8 cellular contexts compared by ENCODE assay signal in genomic region chr16:30615358-30616076, GRCh38. TPM values are rescaled to one million over a fixed set of nuclear protein-coding genes. Genes with fewer than 3 reads are reported as not detected.
DNase-seq lines count a peak whose midpoint lies in the region; FAIRE-seq and TF ChIP-seq lines count a peak whose summit lies in the region.

No MANE protein-coding gene starts in this region.

- no peak for FAIRE-seq in frontal cortex (lab: Jason Lieb, UNC)

- peak; percentile 57 to 63 for DNase-seq in AML-193 (lab: John Stamatoyannopoulos, UW)
- DNase-seq in HFFc6: no peak
- peak; percentile 75 for DNase-seq in SK-N-DZ (ENCODE audit: low spot score)
- DNase-seq in activated naive CD4-positive, alpha-beta T cell treated with anti-CD3 and anti-CD28 coated beads for 36 hours: peak; percentile 91
- peak; percentile 21 for DNase-seq in iris pigment epithelial cell (ENCODE audit: low read depth)
- DNase-seq in stimulated activated CD8-positive, alpha-beta memory T cell treated with anti-CD3 and anti-CD28 coated beads, Interleukin-15, amount 100 ng/mL, for 1 hour (ENCODE audit: low read depth): peak; percentile 39
- DNase-seq in DMS153 treated with DMSO at 0.1 percent for 48 hours (lab: John Stamatoyannopoulos, UW; ENCODE audit: unreplicated experiment): no peak
- DNase-seq in frontal cortex (ENCODE audit: low spot score in 2 of 2): no peak

- H3K4me3 Mint-ChIP-seq in HFFc6: no peak overlapping the region
- no peak overlapping the region for H3K4me3 Mint-ChIP-seq in activated naive CD4-positive, alpha-beta T cell treated with anti-CD3 and anti-CD28 coated beads for 36 hours

- peak; percentile 78 for TF ChIP-seq CTCF in HFFc6 (IDR thresholded peaks at IDR 0.05)

- no peak overlapping the region for H3K27ac Mint-ChIP-seq in HFFc6
- no peak overlapping the region for H3K27ac Mint-ChIP-seq in activated naive CD4-positive, alpha-beta T cell treated with anti-CD3 and anti-CD28 coated beads for 36 hours

- intact Hi-C loops in activated naive CD4-positive, alpha-beta T cell treated with anti-CD3 and anti-CD28 coated beads for 36 hours (cut with micrococcal nuclease): loop anchor here (1.0 kb wide), 1 partner anchor 185 kb away; the partner anchor contains the start of gene DCTPP1

- H3K27me3 Mint-ChIP-seq in HFFc6 (ENCODE audit: insufficient read depth): no peaks in the 10 kb centered on the region; the same call in 1 of the 2 replicates
- no peaks in the 10 kb centered on the region for H3K27me3 Mint-ChIP-seq in activated naive CD4-positive, alpha-beta T cell treated with anti-CD3 and anti-CD28 coated beads for 36 hours (ENCODE audit: low read depth)

- peaks cover 21% of the 10 kb centered on the region for H3K4me1 Mint-ChIP-seq in HFFc6 (ENCODE audit: low read depth)
- H3K4me1 Mint-ChIP-seq in activated naive CD4-positive, alpha-beta T cell treated with anti-CD3 and anti-CD28 coated beads for 36 hours (ENCODE audit: low read depth): peaks cover 3% of the 10 kb centered on the region

- H3K9me3 Mint-ChIP-seq in HFFc6: peaks cover 6% of the 10 kb centered on the region; the same call in 1 of the 2 replicates
- no peaks in the 10 kb centered on the region for H3K9me3 Mint-ChIP-seq in activated naive CD4-positive, alpha-beta T cell treated with anti-CD3 and anti-CD28 coated beads for 36 hours

- CTCF ChIA-PET in activated naive CD4-positive, alpha-beta T cell treated with anti-CD3 and anti-CD28 coated beads for 36 hours (lab: Charles Lee): interaction anchor here (0.6 to 4.8 kb wide), 33 partner anchors 12 to 247 kb away, joined by 3 to 51 read pairs (median 4); partner anchors contain the start of genes DCTPP1, PRR14, ZNF764 and ZNF785

- H3K36me3 Mint-ChIP-seq in HFFc6 (ENCODE audit: low read depth): peaks cover 7% of the 10 kb centered on the region
- no peaks in the 10 kb centered on the region for H3K36me3 Mint-ChIP-seq in activated naive CD4-positive, alpha-beta T cell treated with anti-CD3 and anti-CD28 coated beads for 36 hours (ENCODE audit: low read depth)

RNA-seq across cellular contexts. Expression of gene ZNF689, which starts 5.3 kb away (rescaled TPM):
- 1 to 10 TPM; 6.9 to 8.7 (median 7.5) TPM for total RNA-seq in HFFc6 (2021; fragmentation: NEBNext Ultra II Directional; extraction: Animal tissue kit (Norgen Biotek cat#: 25700))
- 17.3 and 17.5 TPM in 2 replicates for polyA plus RNA-seq in SK-N-DZ (2014; cell fraction: cytosol; rRNA removed)
- polyA plus RNA-seq in SK-N-DZ (2014; cell fraction: nucleus; rRNA removed): 13.5 and 17.8 TPM in 2 replicates
- 10 to 100 TPM; 10.7 to 11.5 TPM for total RNA-seq in activated naive CD4-positive, alpha-beta T cell treated with anti-CD3 and anti-CD28 coated beads for 36 hours
- total RNA-seq in frontal cortex: 9.0 TPM

RNA-seq across cellular contexts. Expression of gene ZNF785, which starts 30.0 kb away (rescaled TPM):
- 10 to 100 TPM in 3 of 6 experiments, 1 to 10 TPM in 3; 7.3 to 12.2 (median 10.1) TPM for total RNA-seq in HFFc6 (2021; fragmentation: NEBNext Ultra II Directional; extraction: Animal tissue kit (Norgen Biotek cat#: 25700))
- 8.6 and 15.4 TPM in 2 replicates for polyA plus RNA-seq in SK-N-DZ (2014; cell fraction: cytosol; rRNA removed)
- polyA plus RNA-seq in SK-N-DZ (2014; cell fraction: nucleus; rRNA removed): 12.8 and 18.5 TPM in 2 replicates
- total RNA-seq in activated naive CD4-positive, alpha-beta T cell treated with anti-CD3 and anti-CD28 coated beads for 36 hours: 10 to 100 TPM; 11.9 to 13.2 TPM
- total RNA-seq in frontal cortex: 18.3 TPM

RNA-seq across cellular contexts. Expression of gene PRR14, which starts 35.2 kb away (rescaled TPM):
- 10 to 100 TPM; 26.8 to 34.6 (median 29.8) TPM for total RNA-seq in HFFc6 (2021; fragmentation: NEBNext Ultra II Directional; extraction: Animal tissue kit (Norgen Biotek cat#: 25700))
- 11.3 and 11.7 TPM in 2 replicates for polyA plus RNA-seq in SK-N-DZ (2014; cell fraction: cytosol; rRNA removed)
- polyA plus RNA-seq in SK-N-DZ (2014; cell fraction: nucleus; rRNA removed): 57.9 and 107 TPM in 2 replicates
- 10 to 100 TPM; 50.6 to 52.4 TPM for total RNA-seq in activated naive CD4-positive, alpha-beta T cell treated with anti-CD3 and anti-CD28 coated beads for 36 hours
- 7.3 TPM for total RNA-seq in frontal cortex

RNA-seq across cellular contexts. Expression of gene FBRS, which starts 42.7 kb away (rescaled TPM):
- 10 to 100 TPM; 54.1 to 72.1 (median 64.5) TPM for total RNA-seq in HFFc6 (2021; fragmentation: NEBNext Ultra II Directional; extraction: Animal tissue kit (Norgen Biotek cat#: 25700))
- polyA plus RNA-seq in SK-N-DZ (2014; cell fraction: cytosol; rRNA removed): 21.6 and 21.9 TPM in 2 replicates
- polyA plus RNA-seq in SK-N-DZ (2014; cell fraction: nucleus; rRNA removed): 38.3 and 53.2 TPM in 2 replicates
- 10 to 100 TPM; 83.8 to 84.8 TPM for total RNA-seq in activated naive CD4-positive, alpha-beta T cell treated with anti-CD3 and anti-CD28 coated beads for 36 hours
- 8.2 TPM for total RNA-seq in frontal cortex

RNA-seq across cellular contexts. Expression of gene ZNF688, which starts 44.0 kb away (rescaled TPM):
- total RNA-seq in HFFc6 (2021; fragmentation: NEBNext Ultra II Directional; extraction: Animal tissue kit (Norgen Biotek cat#: 25700)): 10 to 100 TPM in 1 of 6 experiments, 1 to 10 TPM in 5; 5.9 to 10.4 (median 7.6) TPM
- polyA plus RNA-seq in SK-N-DZ (2014; cell fraction: cytosol; rRNA removed): 13.2 and 13.5 TPM in 2 replicates
- 18.9 and 19.3 TPM in 2 replicates for polyA plus RNA-seq in SK-N-DZ (2014; cell fraction: nucleus; rRNA removed)
- 1 to 10 TPM; 3.7 to 3.9 TPM for total RNA-seq in activated naive CD4-positive, alpha-beta T cell treated with anti-CD3 and anti-CD28 coated beads for 36 hours
- 7.3 TPM for total RNA-seq in frontal cortex

Comparison
In these comparisons a context has a peak if more than half of its experiments do, and no peak if none do; other contexts are left out.
1. DNase-seq: peak in AML-193 (2 of 2), SK-N-DZ (single experiment), activated naive CD4-positive, alpha-beta T cell treated with anti-CD3 and anti-CD28 coated beads for 36 hours (single experiment), iris pigment epithelial cell (single experiment) and stimulated activated CD8-positive, alpha-beta memory T cell treated with anti-CD3 and anti-CD28 coated beads, Interleukin-15, amount 100 ng/mL, for 1 hour (single experiment); none in HFFc6 (single experiment), DMS153 treated with DMSO at 0.1 percent for 48 hours (single experiment) and frontal cortex (0 of 2).